1 cellular context compared by ENCODE assay signal in genomic region chr15:71231678-71232224, GRCh38.
TF ChIP-seq lines count a peak whose summit lies in the region.

No MANE protein-coding gene starts in this region.

TF ChIP-seq in K562, 482 proteins besides CTCF, POLR2A, EP300 and RAD21 (continued from another document):
- TF ChIP-seq ZNF79 (CRISPR knock-in tag; IDR thresholded peaks at IDR 0.05; ENCODE audit: low read depth) (no peak), ELF4 (CRISPR knock-in tag; IDR thresholded peaks at IDR 0.05) (no peak)
TF ChIP-seq in K562: peak in this region for 3.
